In genomic region chr4:3041192-3042142, GRCh38 we compare ENCODE assay signal across 8 cellular contexts. TPM values are rescaled to one million over a fixed set of nuclear protein-coding genes. Genes with fewer than 3 reads are reported as not detected.
DNase-seq lines count a peak whose midpoint lies in the region; TF ChIP-seq lines count a peak whose summit lies in the region.

No MANE protein-coding gene starts in this region.

- H3K27ac ChIP-seq in OCI-LY7 (ENCODE audit: low read depth, low read length, poor library complexity, severe bottlenecking) (no peak overlapping the region), right atrium auricular region (peak overlapping the region; percentile 66 to 73), spleen (peak overlapping the region; percentile 78 to 91 (median 82))

- peaks cover 51% of the 10 kb centered on the region for H3K4me1 ChIP-seq in OCI-LY7 (ENCODE audit: insufficient read depth, low read length, poor library complexity, severe bottlenecking)
- H3K4me1 ChIP-seq in right atrium auricular region, result peaks cover 0 to 42% of the 10 kb centered on the region in 2 donors
- H3K4me1 ChIP-seq in spleen, result peaks cover 28 to 95% (median 67%) of the 10 kb centered on the region in 6 donors

- intact Hi-C loops in OCI-LY7 (cut with micrococcal nuclease; ENCODE audit: unreplicated experiment) (no loop called here), spleen (cut with DNase I; ENCODE audit: low total_unique reads) (no loop called here)

- H4K20me1 ChIP-seq in OCI-LY7 (ENCODE audit: insufficient read depth, low read length), result no peaks in the 10 kb centered on the region

- H3K9me2 ChIP-seq in OCI-LY7 (ENCODE audit: insufficient read depth, low read length), result no peaks in the 10 kb centered on the region

- H3K36me3 ChIP-seq in OCI-LY7 (ENCODE audit: insufficient read depth, low read length), result no peaks in the 10 kb centered on the region
- H3K36me3 ChIP-seq in right atrium auricular region, result no peaks in the 10 kb centered on the region
- H3K36me3 ChIP-seq in spleen, result no peaks in the 10 kb centered on the region

- no peaks in the 10 kb centered on the region for H3K79me2 ChIP-seq in OCI-LY7 (ENCODE audit: insufficient read depth, low read depth, low read length)

- POLR2A ChIA-PET in OCI-LY7 (lab: Charles Lee), result interaction anchor here (0.7 to 1.0 kb wide), 2 partner anchors 95 to 721 kb away, joined by 3 to 4 read pairs; no protein-coding TSS in a partner anchor

- H3K9me3 ChIP-seq in OCI-LY7 (ENCODE audit: low read length) (no peaks in the 10 kb centered on the region), right atrium auricular region (no peaks in the 10 kb centered on the region), spleen (no peaks in the 10 kb centered on the region)

- no peaks in the 10 kb centered on the region for H3K27me3 Mint-ChIP-seq in activated naive CD4-positive, alpha-beta T cell treated with anti-CD3 and anti-CD28 coated beads, Interleukin-2, amount 50 U/mL, for 24 hours

- H3K27ac Mint-ChIP-seq in activated naive CD4-positive, alpha-beta T cell treated with anti-CD3 and anti-CD28 coated beads, Interleukin-2, amount 50 U/mL, for 24 hours, result peak overlapping the region; percentile 55

- peak overlapping the region; percentile 81 for H3K4me3 Mint-ChIP-seq in activated naive CD4-positive, alpha-beta T cell treated with anti-CD3 and anti-CD28 coated beads, Interleukin-2, amount 50 U/mL, for 24 hours

- H3K9me3 Mint-ChIP-seq in activated naive CD4-positive, alpha-beta T cell treated with anti-CD3 and anti-CD28 coated beads, Interleukin-2, amount 50 U/mL, for 24 hours, result no peaks in the 10 kb centered on the region

- no TSS peak for BruUV-seq in OCI-LY7 (replicated peaks; lab: Mats Ljungman, UMichigan)

- H3K4me3 ChIP-seq in OCI-LY7 (ENCODE audit: low read depth, low read length, poor library complexity, severe bottlenecking) (peak overlapping the region; percentile 52), right atrium auricular region (peak overlapping the region; percentile 32 to 54), spleen (peak overlapping the region; percentile 27 to 72 (median 45))

- H3K4me2 ChIP-seq in OCI-LY7 (ENCODE audit: low read length), result peak overlapping the region; percentile 56

- CTCF ChIA-PET in OCI-LY7 (lab: Charles Lee; ENCODE audit: unreplicated experiment), result no interaction called here

- H2AFZ ChIP-seq in OCI-LY7 (ENCODE audit: low read length), result peak overlapping the region; percentile 53

- peak; percentile 54 for TF ChIP-seq POLR2A in GM19193 (IDR thresholded peaks at IDR 0.05; ENCODE audit: extremely low read depth, insufficient read depth, insufficient read length)
- TF ChIP-seq POLR2A in spleen (IDR thresholded peaks at IDR 0.05), result peak in 1 of 3 donors; percentile 10

- TF ChIP-seq CTCF in OCI-LY7 (conservative IDR thresholded peaks at IDR 0.05; ENCODE audit: low read length), result no peak
- TF ChIP-seq CTCF in right atrium auricular region (IDR thresholded peaks at IDR 0.05), result no peak
- no peak for TF ChIP-seq CTCF in spleen (IDR thresholded peaks at IDR 0.05 in 8 of 11, conservative IDR thresholded peaks at IDR 0.05 in 3 of 11)

- 8 to 35% (median 22%) methylated on average over 34 to 57 of the region's 57 CpGs for WGBS in spleen, 5 donors

- H3K27me3 ChIP-seq in right atrium auricular region (no peaks in the 10 kb centered on the region), spleen (replicated peaks in 1 of 7) (no peaks in the 10 kb centered on the region)

- DNase-seq in AG08395 (ENCODE audit: low spot score) (peak; percentile 74), OCI-LY7 (ENCODE audit: low spot score) (peak; percentile 21), right atrium auricular region (ENCODE audit: low spot score) (peak; percentile 79), spleen (peak; percentile 90), GM19240 (ENCODE audit: insufficient read length, low spot score) (no peak), 8988T (no peak)

- peaks cover 45% of the 10 kb centered on the region for H3K4me1 Mint-ChIP-seq in activated naive CD4-positive, alpha-beta T cell treated with anti-CD3 and anti-CD28 coated beads, Interleukin-2, amount 50 U/mL, for 24 hours

- peaks cover 3% of the 10 kb centered on the region for H3K36me3 Mint-ChIP-seq in activated naive CD4-positive, alpha-beta T cell treated with anti-CD3 and anti-CD28 coated beads, Interleukin-2, amount 50 U/mL, for 24 hours

RNA-seq across cellular contexts. Expression of gene HTT-AS, which starts 32.9 kb away (rescaled TPM):
- total RNA-seq in OCI-LY7 (2014; rRNA removed; shearing (Covaris generic)), result not detected in 2 replicates
- total RNA-seq in OCI-LY7 (2022), result not detected in 2 replicates
- not detected for total RNA-seq in right atrium auricular region
- not detected for total RNA-seq in spleen
- not detected for polyA plus RNA-seq in spleen

RNA-seq across cellular contexts. Expression of gene HTT, which starts 33.0 kb away (rescaled TPM):
- total RNA-seq in OCI-LY7 (2014; rRNA removed; shearing (Covaris generic)), result 36.4 and 41.2 TPM in 2 replicates
- total RNA-seq in OCI-LY7 (2022) (91.3 and 108 TPM in 2 replicates), right atrium auricular region (10 to 100 TPM; 18.1 to 30.5 TPM), spleen (100 to 1,000 TPM in 2 of 7 donors, 10 to 100 TPM in 5; 58.6 to 124 (median 92.2) TPM)
- 10 to 100 TPM in 2 of 3 donors, 1 to 10 TPM in 1; 10.0 to 24.4 (median 14.7) TPM for polyA plus RNA-seq in spleen

Comparison
In these comparisons a context has a peak if more than half of its experiments do, and no peak if none do; other contexts are left out.
1. DNase-seq: peak in AG08395 (single experiment), OCI-LY7 (single experiment), right atrium auricular region (single experiment) and spleen (single experiment); none in GM19240 (single experiment) and 8988T (single experiment).
2. Peak in every context shown above with its lines, with median percentiles within 50 percentile points of each other: H3K4me3 ChIP-seq.